In the genomic region with DNA sequence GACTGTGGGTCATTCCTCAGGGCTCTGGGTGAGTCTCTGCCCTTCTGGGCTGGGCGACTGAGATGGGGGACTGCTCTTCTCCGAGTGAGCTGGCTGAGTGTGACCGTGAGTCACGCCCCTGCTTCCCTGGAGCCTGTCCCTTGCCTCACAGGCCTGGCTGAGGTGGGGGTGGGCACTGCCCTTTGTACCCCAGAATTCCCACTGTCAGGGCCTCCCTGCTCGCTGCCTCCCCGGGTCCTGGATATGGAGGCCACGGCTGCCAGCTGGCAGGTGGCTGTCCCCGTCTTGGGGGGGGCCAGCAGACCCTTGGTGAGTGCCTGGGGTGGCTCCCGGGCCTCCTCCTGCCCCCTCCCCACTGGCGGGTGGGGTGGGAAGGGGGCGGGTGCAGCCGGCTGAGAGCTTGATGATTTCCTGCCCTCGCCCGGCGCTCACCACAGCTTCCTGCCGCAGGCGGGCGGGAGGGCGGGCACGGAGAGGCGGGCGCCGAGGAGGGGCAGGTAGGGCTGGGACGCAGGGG, we compare ENCODE assay signal across 9 cellular contexts. TPM values are rescaled to one million over a fixed set of nuclear protein-coding genes. Genes with fewer than 3 reads are reported as not detected.
DNase-seq lines count a peak whose midpoint lies in the region; ATAC-seq, FAIRE-seq and TF ChIP-seq lines count a peak whose summit lies in the region.
"Had no signal": no experiment of that assay in that cellular context is flagged by ENCODE, and none has a peak within 500 bp of the region (broad histone marks: within the 10 kb centered on the region; RNA-seq: fewer than 3 reads in every experiment).

A gene with protein sequence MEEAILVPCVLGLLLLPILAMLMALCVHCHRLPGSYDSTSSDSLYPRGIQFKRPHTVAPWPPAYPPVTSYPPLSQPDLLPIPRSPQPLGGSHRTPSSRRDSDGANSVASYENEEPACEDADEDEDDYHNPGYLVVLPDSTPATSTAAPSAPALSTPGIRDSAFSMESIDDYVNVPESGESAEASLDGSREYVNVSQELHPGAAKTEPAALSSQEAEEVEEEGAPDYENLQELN (plus strand): TSS at position 434 of the 517 bp plus-strand sequence. CDS start 366 bp downstream, outside the sequence.

- no peak within 1 kb of the TSS for H3K27ac ChIP-seq in HepG2 (ENCODE audit: extremely low read length, insufficient read depth, low read length)

- no peaks in the 10 kb centered on the region for H3K9me3 ChIP-seq in HepG2 (ENCODE audit: low read length)

- H3K4me3 Mint-ChIP-seq in CD14-positive monocyte (peak within 1 kb of the TSS; percentile 64 to 80), mesothelial cell of epicardium (no peak within 1 kb of the TSS), type B pancreatic cell (no peak within 1 kb of the TSS)
- peak within 1 kb of the TSS; percentile 100 for H3K4me3 Mint-ChIP-seq in activated CD8-positive, alpha-beta T cell treated with anti-CD3 and anti-CD28 coated beads, Interleukin-2, amount 10 ng/mL, durations not matched to agents 7 days and 5 days

- intact Hi-C loops in CD14-positive monocyte (cut with micrococcal nuclease) (no loop called here), HepG2 (cut with micrococcal nuclease; ENCODE audit: unreplicated experiment) (no loop called here)

- H3K27ac Mint-ChIP-seq in CD14-positive monocyte (peak within 1 kb of the TSS in 3 of 7 donors; percentile 15 to 72 (median 20)), mesothelial cell of epicardium (no peak within 1 kb of the TSS), type B pancreatic cell (no peak within 1 kb of the TSS)
- H3K27ac Mint-ChIP-seq in activated CD8-positive, alpha-beta T cell treated with anti-CD3 and anti-CD28 coated beads, Interleukin-2, amount 10 ng/mL, durations not matched to agents 7 days and 5 days = peak within 1 kb of the TSS; percentile 95

- no peak for FAIRE-seq in HepG2 (lab: Jason Lieb, UNC)
- FAIRE-seq: G401.6 had no signal

- no peaks in the 10 kb centered on the region for H3K4me1 ChIP-seq in HepG2 (ENCODE audit: insufficient read depth, low read length)

- peaks cover 17 to 33% (median 24%) of the 10 kb centered on the region in 7 donors for H3K9me3 Mint-ChIP-seq in CD14-positive monocyte
- H3K9me3 Mint-ChIP-seq in activated CD8-positive, alpha-beta T cell treated with anti-CD3 and anti-CD28 coated beads, Interleukin-2, amount 10 ng/mL, durations not matched to agents 7 days and 5 days (ENCODE audit: insufficient read depth) = peaks cover 11% of the 10 kb centered on the region
- peaks cover 6% of the 10 kb centered on the region for H3K9me3 Mint-ChIP-seq in mesothelial cell of epicardium
- peaks cover 4% of the 10 kb centered on the region for H3K9me3 Mint-ChIP-seq in type B pancreatic cell

- POLR2A ChIA-PET in activated CD8-positive, alpha-beta T cell treated with anti-CD3 and anti-CD28 coated beads, Interleukin-2, amount 10 ng/mL, durations not matched to agents 7 days and 5 days (lab: Charles Lee) = interaction anchor here (0.6 to 4.2 kb wide), 8 partner anchors 8 to 45 kb away, joined by 3 to 24 read pairs (median 8); partner anchors contain the start of gene NFATC2IP
- POLR2A ChIA-PET in HepG2 (lab: Yijun Ruan, JAX) = interaction anchor here (1.0 kb wide), 1 partner anchor 34 kb away, joined by 3 read pairs; the partner anchor contains the start of gene NFATC2IP

- TF ChIP-seq EP300 in HepG2 (IDR thresholded peaks at IDR 0.05; ENCODE audit: low read depth in 2 of 2, low read length in 2 of 2) (no peak), HepG2 (CRISPR knock-in tag; IDR thresholded peaks at IDR 0.05; ENCODE audit: borderline replicate concordance) (no peak)

- CTCF ChIA-PET in activated CD8-positive, alpha-beta T cell treated with anti-CD3 and anti-CD28 coated beads, Interleukin-2, amount 10 ng/mL, durations not matched to agents 7 days and 5 days (lab: Charles Lee) = interaction anchor here (0.9 to 2.9 kb wide), 3 partner anchors 11 to 40 kb away, joined by 3 to 14 read pairs (median 7); partner anchors contain the start of gene SPNS1
- CTCF ChIA-PET in HepG2 (lab: Yijun Ruan, JAX; ENCODE audit: low intra/inter-chr PET ratio, low total read pairs) = no interaction called here

- H3K36me3 ChIP-seq in HepG2 (replicated peaks in 1 of 2; ENCODE audit: control insufficient read depth in 1 of 2, insufficient read depth in 2 of 2, low read length in 2 of 2) = peaks cover 15 to 45% of the 10 kb centered on the region in 2 experiments

- in situ Hi-C loops in HepG2 (cut with HindIII; ENCODE audit: extremely low pct_ligation_motif_present, low pct_unique_long_range_greater_than_20kb) = no loop called here

- ATAC-seq in activated CD8-positive, alpha-beta T cell treated with anti-CD3 and anti-CD28 coated beads, Interleukin-2, amount 10 ng/mL, durations not matched to agents 7 days and 5 days = peak; percentile 62
- ATAC-seq in HepG2 = peak; percentile 9; the same call in 2 of the 3 replicates
- peak; percentile 77 for ATAC-seq in stimulated activated naive CD8-positive, alpha-beta T cell treated with anti-CD3 and anti-CD28 coated beads, Interleukin-15, Interleukin-2, amounts not matched to agents 100 U/mL and 50 U/mL, for 24 hours

- BruUV-seq in HepG2 (replicated peaks; lab: Mats Ljungman, UMichigan) = no TSS peak

- peaks cover 21% of the 10 kb centered on the region for H3K4me1 Mint-ChIP-seq in CD14-positive monocyte
- peaks cover 51% of the 10 kb centered on the region for H3K4me1 Mint-ChIP-seq in activated CD8-positive, alpha-beta T cell treated with anti-CD3 and anti-CD28 coated beads, Interleukin-2, amount 10 ng/mL, durations not matched to agents 7 days and 5 days (ENCODE audit: low read depth)
- H3K4me1 Mint-ChIP-seq in mesothelial cell of epicardium = no peaks in the 10 kb centered on the region
- no peaks in the 10 kb centered on the region for H3K4me1 Mint-ChIP-seq in type B pancreatic cell (ENCODE audit: unreplicated experiment)

- H4K20me1 ChIP-seq in HepG2 (ENCODE audit: insufficient read depth, low read length) = no peaks in the 10 kb centered on the region; the same call in 1 of the 2 replicates

- H3K9ac ChIP-seq in HepG2 (ENCODE audit: insufficient read depth, low read depth, low read length) = no peak within 1 kb of the TSS

- TF ChIP-seq CTCF in CD14-positive monocyte (IDR thresholded peaks at IDR 0.05) (no peak), HepG2 (CRISPR knock-in tag; IDR thresholded peaks at IDR 0.05) (no peak), mesothelial cell of epicardium (IDR thresholded peaks at IDR 0.05; ENCODE audit: unreplicated experiment) (no peak), type B pancreatic cell (conservative IDR thresholded peaks at IDR 0.05) (no peak)

- TF ChIP-seq RAD21 in HepG2 (CRISPR knock-in tag; IDR thresholded peaks at IDR 0.05) = no peak

- peaks cover 6 to 23% (median 21%) of the 10 kb centered on the region in 3 donors for H3K27me3 Mint-ChIP-seq in CD14-positive monocyte (ENCODE audit: low read depth in 3 of 3)
- no peaks in the 10 kb centered on the region for H3K27me3 Mint-ChIP-seq in activated CD8-positive, alpha-beta T cell treated with anti-CD3 and anti-CD28 coated beads, Interleukin-2, amount 10 ng/mL, durations not matched to agents 7 days and 5 days (ENCODE audit: low read depth)
- no peaks in the 10 kb centered on the region for H3K27me3 Mint-ChIP-seq in mesothelial cell of epicardium (ENCODE audit: low read depth)
- no peaks in the 10 kb centered on the region for H3K27me3 Mint-ChIP-seq in type B pancreatic cell

- no peaks in the 10 kb centered on the region for H3K79me2 ChIP-seq in HepG2 (ENCODE audit: insufficient read depth, low read length)

- DNase-seq in CD14-positive monocyte (ENCODE audit: low spot score) (peak; percentile 91), NAMALWA (ENCODE audit: low spot score) (peak; percentile 34), HepG2 (ENCODE audit: low spot score) (no peak), mesothelial cell of epicardium (ENCODE audit: low spot score in 2 of 2, unreplicated experiment in 2 of 2) (no peak), type B pancreatic cell (ENCODE audit: extremely low spot score, unreplicated experiment) (no peak), KG1 (lab: John Stamatoyannopoulos, UW) (no peak)
- peak; percentile 86 for DNase-seq in activated CD8-positive, alpha-beta T cell treated with anti-CD3 and anti-CD28 coated beads, Interleukin-2, amount 10 ng/mL, durations not matched to agents 7 days and 5 days
- DNase-seq in stimulated activated naive CD8-positive, alpha-beta T cell treated with anti-CD3 and anti-CD28 coated beads, Interleukin-15, Interleukin-2, amounts not matched to agents 100 U/mL and 50 U/mL, for 24 hours = peak; percentile 80

- TF ChIP-seq POLR2A in HepG2 (IDR thresholded peaks at IDR 0.05; ENCODE audit: insufficient read depth in 1 of 2, low read depth in 2 of 2, low read length in 2 of 2) = no peak

- H3K4me3 ChIP-seq in HepG2 (replicated peaks in 1 of 3; ENCODE audit: insufficient read depth in 1 of 3, low read depth in 2 of 3, low read length in 3 of 3) = no peak within 1 kb of the TSS

- 93% methylated on average over 12 of the region's 24 CpGs for whole genome bisulfite sequencing in HepG2 (ENCODE audit: low lambda C conversion rate)

- no peak within 1 kb of the TSS for H2AFZ ChIP-seq in HepG2 (ENCODE audit: low read length)

- no peak within 1 kb of the TSS for H3K4me2 ChIP-seq in HepG2 (ENCODE audit: low read depth, low read length)

- no peaks in the 10 kb centered on the region for H3K27me3 ChIP-seq in HepG2 (ENCODE audit: control insufficient read depth in 1 of 2, insufficient read depth in 2 of 2, low read length in 2 of 2)

- peaks cover 76 to 93% of the 10 kb centered on the region in 2 donors for H3K36me3 Mint-ChIP-seq in CD14-positive monocyte
- H3K36me3 Mint-ChIP-seq in activated CD8-positive, alpha-beta T cell treated with anti-CD3 and anti-CD28 coated beads, Interleukin-2, amount 10 ng/mL, durations not matched to agents 7 days and 5 days (ENCODE audit: low read depth) = peaks cover 84% of the 10 kb centered on the region
- peaks cover 36% of the 10 kb centered on the region for H3K36me3 Mint-ChIP-seq in mesothelial cell of epicardium
- peaks cover 18% of the 10 kb centered on the region for H3K36me3 Mint-ChIP-seq in type B pancreatic cell

RNA-seq across cellular contexts. Expression of the gene that starts here (rescaled TPM):
- polyA plus RNA-seq in CD14-positive monocyte = 1 to 10 TPM; 1.5 to 1.9 TPM
- 100 to 1,000 TPM; 270 to 288 TPM for total RNA-seq in activated CD8-positive, alpha-beta T cell treated with anti-CD3 and anti-CD28 coated beads, Interleukin-2, amount 10 ng/mL, durations not matched to agents 7 days and 5 days
- 0.28 and 2.0 TPM in 2 replicates for total RNA-seq in HepG2 (2016; rRNA removed; fragmentation: Illumina TruSeq; extraction: Trizol)
- 0.71 and 1.1 TPM in 2 replicates for total RNA-seq in HepG2 (2016; cell fraction: cytosol; rRNA removed; fragmentation: Illumina TruSeq; extraction: Trizol; ENCODE audit: low read depth)
- 0.19 and 2.0 TPM in 2 replicates for total RNA-seq in HepG2 (2016; cell fraction: insoluble cytoplasmic fraction; rRNA removed; fragmentation: Illumina TruSeq; extraction: Trizol)
- total RNA-seq in HepG2 (2016; cell fraction: membrane; rRNA removed; fragmentation: Illumina TruSeq; extraction: Trizol) = 1.5 and 1.8 TPM in 2 replicates
- total RNA-seq in HepG2 (2016; cell fraction: nucleus; rRNA removed; fragmentation: Illumina TruSeq; extraction: Trizol) = 2.0 and 3.6 TPM in 2 replicates
- polyA plus RNA-seq in HepG2 (2011; rRNA removed) = 3.0 and 4.3 TPM in 2 replicates
- 1.2 and 1.3 TPM in 2 replicates for polyA plus RNA-seq in HepG2 (2011; cell fraction: cytosol; rRNA removed)
- polyA plus RNA-seq in HepG2 (2011; cell fraction: nucleus; rRNA removed) = 42.2 and 55.6 TPM in 2 replicates
- polyA plus RNA-seq in HepG2 (2012) = 2.4 and 3.0 TPM in 2 replicates
- polyA plus RNA-seq in HepG2 (2016; cell fraction: cytosol; fragmentation: Illumina TruSeq; extraction: Trizol; ENCODE audit: low read depth) = 1.5 and 2.0 TPM in 2 replicates
- 0.61 and 1.5 TPM in 2 replicates for polyA plus RNA-seq in HepG2 (2016; cell fraction: insoluble cytoplasmic fraction; fragmentation: Illumina TruSeq; extraction: Trizol; ENCODE audit: low read depth)
- 0.76 and 1.3 TPM in 2 replicates for polyA plus RNA-seq in HepG2 (2016; cell fraction: membrane; fragmentation: Illumina TruSeq; extraction: Trizol; ENCODE audit: low read depth)
- 21.1 and 21.3 TPM in 2 replicates for polyA plus RNA-seq in HepG2 (2016; cell fraction: nucleus; fragmentation: Illumina TruSeq; extraction: Trizol; ENCODE audit: insufficient read depth, low read depth)
- 0.65 and 2.3 TPM in 2 replicates for polyA minus RNA-seq in HepG2 (2011; rRNA and poly(A)+ RNA removed; ENCODE audit: low replicate concordance)
- polyA minus RNA-seq in HepG2 (2011; cell fraction: cytosol; rRNA and poly(A)+ RNA removed) = not detected in 2 replicates
- polyA minus RNA-seq in HepG2 (2011; cell fraction: nucleus; rRNA and poly(A)+ RNA removed) = 3.9 and 4.8 TPM in 2 replicates
- 6.3 to 7.9 TPM (median 6.5 TPM) in 3 replicates for total RNA-seq in mesothelial cell of epicardium
- 3.8 and 8.5 TPM in 2 replicates for total RNA-seq in type B pancreatic cell (ENCODE audit: low replicate concordance)

Comparison
In these comparisons a context has a peak if more than half of its experiments do, and no peak if none do; other contexts are left out.
1. RNA of the gene that starts here (total RNA-seq): 270 to 288 TPM in activated CD8-positive, alpha-beta T cell treated with anti-CD3 and anti-CD28 coated beads, Interleukin-2, amount 10 ng/mL, durations not matched to agents 7 days and 5 days; 3.8 to 8.5 TPM in type B pancreatic cell, 6.3 to 7.9 TPM in mesothelial cell of epicardium and 0.19 to 3.6 TPM in HepG2; every median in the first group is over 10 times any median in the second.
2. DNase-seq: peak in CD14-positive monocyte (single experiment), NAMALWA (single experiment), activated CD8-positive, alpha-beta T cell treated with anti-CD3 and anti-CD28 coated beads, Interleukin-2, amount 10 ng/mL, durations not matched to agents 7 days and 5 days (single experiment) and stimulated activated naive CD8-positive, alpha-beta T cell treated with anti-CD3 and anti-CD28 coated beads, Interleukin-15, Interleukin-2, amounts not matched to agents 100 U/mL and 50 U/mL, for 24 hours (single experiment); none in HepG2 (single experiment), mesothelial cell of epicardium (0 of 2), type B pancreatic cell (single experiment) and KG1 (single experiment).
3. H3K4me3 Mint-ChIP-seq: peak in CD14-positive monocyte (2 of 2) and activated CD8-positive, alpha-beta T cell treated with anti-CD3 and anti-CD28 coated beads, Interleukin-2, amount 10 ng/mL, durations not matched to agents 7 days and 5 days (single experiment); none in mesothelial cell of epicardium (single experiment) and type B pancreatic cell (single experiment).
4. ATAC-seq: peak in every context shown above with its lines; median percentile 77 in stimulated activated naive CD8-positive, alpha-beta T cell treated with anti-CD3 and anti-CD28 coated beads, Interleukin-15, Interleukin-2, amounts not matched to agents 100 U/mL and 50 U/mL, for 24 hours; 62 in activated CD8-positive, alpha-beta T cell treated with anti-CD3 and anti-CD28 coated beads, Interleukin-2, amount 10 ng/mL, durations not matched to agents 7 days and 5 days; 9 in HepG2.